In genomic region chr6:30877419-30878262, GRCh38 we compare ENCODE assay signal across 2 cellular contexts.
TF ChIP-seq lines count a peak whose summit lies in the region.

No MANE protein-coding gene starts in this region.

TF ChIP-seq in HEK293, 187 proteins besides CTCF, POLR2A, EP300 and RAD21 (continued from another document):
- no peak for TF ChIP-seq ZNF274 (IDR thresholded peaks at IDR 0.05; ENCODE audit: low read length)
- no peak for TF ChIP-seq ZNF274 (tag by site-specific recombination; IDR thresholded peaks at IDR 0.05; ENCODE audit: borderline replicate concordance)
- TF ChIP-seq, protein P1, sequence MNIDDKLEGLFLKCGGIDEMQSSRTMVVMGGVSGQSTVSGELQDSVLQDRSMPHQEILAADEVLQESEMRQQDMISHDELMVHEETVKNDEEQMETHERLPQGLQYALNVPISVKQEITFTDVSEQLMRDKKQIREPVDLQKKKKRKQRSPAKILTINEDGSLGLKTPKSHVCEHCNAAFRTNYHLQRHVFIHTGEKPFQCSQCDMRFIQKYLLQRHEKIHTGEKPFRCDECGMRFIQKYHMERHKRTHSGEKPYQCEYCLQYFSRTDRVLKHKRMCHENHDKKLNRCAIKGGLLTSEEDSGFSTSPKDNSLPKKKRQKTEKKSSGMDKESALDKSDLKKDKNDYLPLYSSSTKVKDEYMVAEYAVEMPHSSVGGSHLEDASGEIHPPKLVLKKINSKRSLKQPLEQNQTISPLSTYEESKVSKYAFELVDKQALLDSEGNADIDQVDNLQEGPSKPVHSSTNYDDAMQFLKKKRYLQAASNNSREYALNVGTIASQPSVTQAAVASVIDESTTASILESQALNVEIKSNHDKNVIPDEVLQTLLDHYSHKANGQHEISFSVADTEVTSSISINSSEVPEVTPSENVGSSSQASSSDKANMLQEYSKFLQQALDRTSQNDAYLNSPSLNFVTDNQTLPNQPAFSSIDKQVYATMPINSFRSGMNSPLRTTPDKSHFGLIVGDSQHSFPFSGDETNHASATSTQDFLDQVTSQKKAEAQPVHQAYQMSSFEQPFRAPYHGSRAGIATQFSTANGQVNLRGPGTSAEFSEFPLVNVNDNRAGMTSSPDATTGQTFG (tag by site-specific recombination; IDR thresholded peaks at IDR 0.05; ENCODE audit: borderline replicate concordance), result no peak
- TF ChIP-seq SP7 (tag by site-specific recombination; IDR thresholded peaks at IDR 0.05), result 0 out of 2 replicates have a peak, but pooled peaks have one; percentile 32
- TF ChIP-seq, protein P2, sequence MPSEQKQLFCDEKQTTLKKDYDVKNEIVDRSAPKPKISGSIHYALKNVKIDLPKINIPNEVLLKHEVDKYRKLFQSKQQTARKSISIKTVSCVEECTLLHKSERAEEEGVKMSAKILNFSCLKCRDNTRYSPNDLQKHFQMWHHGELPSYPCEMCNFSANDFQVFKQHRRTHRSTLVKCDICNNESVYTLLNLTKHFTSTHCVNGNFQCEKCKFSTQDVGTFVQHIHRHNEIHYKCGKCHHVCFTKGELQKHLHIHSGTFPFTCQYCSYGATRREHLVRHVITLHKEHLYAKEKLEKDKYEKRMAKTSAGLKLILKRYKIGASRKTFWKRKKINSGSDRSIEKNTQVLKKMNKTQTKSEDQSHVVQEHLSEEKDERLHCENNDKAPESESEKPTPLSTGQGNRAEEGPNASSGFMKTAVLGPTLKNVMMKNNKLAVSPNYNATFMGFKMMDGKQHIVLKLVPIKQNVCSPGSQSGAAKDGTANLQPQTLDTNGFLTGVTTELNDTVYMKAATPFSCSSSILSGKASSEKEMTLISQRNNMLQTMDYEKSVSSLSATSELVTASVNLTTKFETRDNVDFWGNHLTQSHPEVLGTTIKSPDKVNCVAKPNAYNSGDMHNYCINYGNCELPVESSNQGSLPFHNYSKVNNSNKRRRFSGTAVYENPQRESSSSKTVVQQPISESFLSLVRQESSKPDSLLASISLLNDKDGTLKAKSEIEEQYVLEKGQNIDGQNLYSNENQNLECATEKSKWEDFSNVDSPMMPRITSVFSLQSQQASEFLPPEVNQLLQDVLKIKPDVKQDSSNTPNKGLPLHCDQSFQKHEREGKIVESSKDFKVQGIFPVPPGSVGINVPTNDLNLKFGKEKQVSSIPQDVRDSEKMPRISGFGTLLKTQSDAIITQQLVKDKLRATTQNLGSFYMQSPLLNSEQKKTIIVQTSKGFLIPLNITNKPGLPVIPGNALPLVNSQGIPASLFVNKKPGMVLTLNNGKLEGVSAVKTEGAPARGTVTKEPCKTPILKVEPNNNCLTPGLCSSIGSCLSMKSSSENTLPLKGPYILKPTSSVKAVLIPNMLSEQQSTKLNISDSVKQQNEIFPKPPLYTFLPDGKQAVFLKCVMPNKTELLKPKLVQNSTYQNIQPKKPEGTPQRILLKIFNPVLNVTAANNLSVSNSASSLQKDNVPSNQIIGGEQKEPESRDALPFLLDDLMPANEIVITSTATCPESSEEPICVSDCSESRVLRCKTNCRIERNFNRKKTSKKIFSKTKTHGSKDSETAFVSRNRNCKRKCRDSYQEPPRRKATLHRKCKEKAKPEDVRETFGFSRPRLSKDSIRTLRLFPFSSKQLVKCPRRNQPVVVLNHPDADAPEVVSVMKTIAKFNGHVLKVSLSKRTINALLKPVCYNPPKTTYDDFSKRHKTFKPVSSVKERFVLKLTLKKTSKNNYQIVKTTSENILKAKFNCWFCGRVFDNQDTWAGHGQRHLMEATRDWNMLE (tag by site-specific recombination; conservative IDR thresholded peaks at IDR 0.05; ENCODE audit: low read depth), result no peak
- TF ChIP-seq ZFP41 (tag by site-specific recombination; IDR thresholded peaks at IDR 0.05; ENCODE audit: borderline replicate concordance), result no peak
- TF ChIP-seq MZF1 (tag by site-specific recombination; IDR thresholded peaks at IDR 0.05; ENCODE audit: borderline replicate concordance), result peak; percentile 60; the same call in 1 of the 2 replicates
- TF ChIP-seq ZNF692 (tag by site-specific recombination; IDR thresholded peaks at IDR 0.05), result no peak
- no peak for TF ChIP-seq ZNF670 (tag by site-specific recombination; IDR thresholded peaks at IDR 0.05; ENCODE audit: low read depth)

TF ChIP-seq in HepG2, 621 proteins besides CTCF, POLR2A, EP300 and RAD21 (continued from another document and continues in another):
- TF ChIP-seq RERE (CRISPR knock-in tag; IDR thresholded peaks at IDR 0.05; ENCODE audit: low read depth) (no peak), ZNF546 (CRISPR knock-in tag; conservative IDR thresholded peaks at IDR 0.05) (no peak), RFX3 (CRISPR knock-in tag; IDR thresholded peaks at IDR 0.05) (no peak), ZNF724P (CRISPR knock-in tag; IDR thresholded peaks at IDR 0.05; ENCODE audit: borderline replicate concordance) (no peak), GPN1 (CRISPR knock-in tag; IDR thresholded peaks at IDR 0.05; ENCODE audit: borderline replicate concordance) (no peak), ZFP90 (CRISPR knock-in tag; IDR thresholded peaks at IDR 0.05; ENCODE audit: borderline replicate concordance) (peak; percentile 35; the same call in 1 of the 2 replicates), ARNTL (CRISPR knock-in tag; IDR thresholded peaks at IDR 0.05) (no peak), ZNF263 (CRISPR knock-in tag; IDR thresholded peaks at IDR 0.05) (no peak), FOXC1 (CRISPR knock-in tag; IDR thresholded peaks at IDR 0.05; ENCODE audit: borderline replicate concordance) (0 out of 2 replicates have a peak, but pooled peaks have one; percentile 20), DRAP1 (CRISPR knock-in tag; IDR thresholded peaks at IDR 0.05) (no peak), ZC3H4 (CRISPR knock-in tag; IDR thresholded peaks at IDR 0.05; ENCODE audit: borderline replicate concordance) (no peak), KLF6 (CRISPR knock-in tag; IDR thresholded peaks at IDR 0.05) (peak; percentile 81), ZNF720 (CRISPR knock-in tag; IDR thresholded peaks at IDR 0.05) (no peak), RNF2 (conservative IDR thresholded peaks at IDR 0.05; ENCODE audit: low read depth) (no peak), E2F5 (CRISPR knock-in tag; conservative IDR thresholded peaks at IDR 0.05) (no peak), NR2F6 (IDR thresholded peaks at IDR 0.05) (no peak), NR2F6 (CRISPR knock-in tag; IDR thresholded peaks at IDR 0.05) (peak; percentile 56), TERF1 (CRISPR knock-in tag; IDR thresholded peaks at IDR 0.05) (no peak), ZMYM3 (CRISPR knock-in tag; IDR thresholded peaks at IDR 0.05) (no peak; the same call in 1 of the 2 replicates), ZNF264 (CRISPR knock-in tag; IDR thresholded peaks at IDR 0.05) (0 out of 2 replicates have a peak, but pooled peaks have one; percentile 29), ZNF136 (CRISPR knock-in tag; IDR thresholded peaks at IDR 0.05; ENCODE audit: low read depth) (no peak), ZNF652 (CRISPR knock-in tag; IDR thresholded peaks at IDR 0.05; ENCODE audit: borderline replicate concordance, low read depth) (no peak), ZNF552 (CRISPR knock-in tag; IDR thresholded peaks at IDR 0.05; ENCODE audit: borderline replicate concordance) (no peak), MNT (IDR thresholded peaks at IDR 0.05) (no peak)
- TF ChIP-seq, protein P3, sequence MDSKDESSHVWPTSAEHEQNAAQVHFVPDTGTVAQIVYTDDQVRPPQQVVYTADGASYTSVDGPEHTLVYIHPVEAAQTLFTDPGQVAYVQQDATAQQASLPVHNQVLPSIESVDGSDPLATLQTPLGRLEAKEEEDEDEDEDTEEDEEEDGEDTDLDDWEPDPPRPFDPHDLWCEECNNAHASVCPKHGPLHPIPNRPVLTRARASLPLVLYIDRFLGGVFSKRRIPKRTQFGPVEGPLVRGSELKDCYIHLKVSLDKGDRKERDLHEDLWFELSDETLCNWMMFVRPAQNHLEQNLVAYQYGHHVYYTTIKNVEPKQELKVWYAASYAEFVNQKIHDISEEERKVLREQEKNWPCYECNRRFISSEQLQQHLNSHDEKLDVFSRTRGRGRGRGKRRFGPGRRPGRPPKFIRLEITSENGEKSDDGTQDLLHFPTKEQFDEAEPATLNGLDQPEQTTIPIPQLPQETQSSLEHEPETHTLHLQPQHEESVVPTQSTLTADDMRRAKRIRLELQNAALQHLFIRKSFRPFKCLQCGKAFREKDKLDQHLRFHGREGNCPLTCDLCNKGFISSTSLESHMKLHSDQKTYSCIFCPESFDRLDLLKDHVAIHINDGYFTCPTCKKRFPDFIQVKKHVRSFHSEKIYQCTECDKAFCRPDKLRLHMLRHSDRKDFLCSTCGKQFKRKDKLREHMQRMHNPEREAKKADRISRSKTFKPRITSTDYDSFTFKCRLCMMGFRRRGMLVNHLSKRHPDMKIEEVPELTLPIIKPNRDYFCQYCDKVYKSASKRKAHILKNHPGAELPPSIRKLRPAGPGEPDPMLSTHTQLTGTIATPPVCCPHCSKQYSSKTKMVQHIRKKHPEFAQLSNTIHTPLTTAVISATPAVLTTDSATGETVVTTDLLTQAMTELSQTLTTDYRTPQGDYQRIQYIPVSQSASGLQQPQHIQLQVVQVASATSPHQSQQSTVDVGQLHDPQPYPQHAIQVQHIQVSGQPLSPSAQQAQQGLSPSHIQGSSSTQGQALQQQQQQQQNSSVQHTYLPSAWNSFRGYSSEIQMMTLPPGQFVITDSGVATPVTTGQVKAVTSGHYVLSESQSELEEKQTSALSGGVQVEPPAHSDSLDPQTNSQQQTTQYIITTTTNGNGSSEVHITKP (CRISPR knock-in tag; IDR thresholded peaks at IDR 0.05; ENCODE audit: low read depth), result peak; percentile 45; the same call in 1 of the 2 replicates
- TF ChIP-seq, protein P4, sequence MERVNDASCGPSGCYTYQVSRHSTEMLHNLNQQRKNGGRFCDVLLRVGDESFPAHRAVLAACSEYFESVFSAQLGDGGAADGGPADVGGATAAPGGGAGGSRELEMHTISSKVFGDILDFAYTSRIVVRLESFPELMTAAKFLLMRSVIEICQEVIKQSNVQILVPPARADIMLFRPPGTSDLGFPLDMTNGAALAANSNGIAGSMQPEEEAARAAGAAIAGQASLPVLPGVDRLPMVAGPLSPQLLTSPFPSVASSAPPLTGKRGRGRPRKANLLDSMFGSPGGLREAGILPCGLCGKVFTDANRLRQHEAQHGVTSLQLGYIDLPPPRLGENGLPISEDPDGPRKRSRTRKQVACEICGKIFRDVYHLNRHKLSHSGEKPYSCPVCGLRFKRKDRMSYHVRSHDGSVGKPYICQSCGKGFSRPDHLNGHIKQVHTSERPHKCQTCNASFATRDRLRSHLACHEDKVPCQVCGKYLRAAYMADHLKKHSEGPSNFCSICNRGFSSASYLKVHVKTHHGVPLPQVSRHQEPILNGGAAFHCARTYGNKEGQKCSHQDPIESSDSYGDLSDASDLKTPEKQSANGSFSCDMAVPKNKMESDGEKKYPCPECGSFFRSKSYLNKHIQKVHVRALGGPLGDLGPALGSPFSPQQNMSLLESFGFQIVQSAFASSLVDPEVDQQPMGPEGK (CRISPR knock-in tag; IDR thresholded peaks at IDR 0.05), result no peak
